ENCODE assay signal across 15 cellular contexts in genomic region chr21:39533545-39534226, GRCh38.
"Had no signal": no experiment of that assay in that cellular context is flagged by ENCODE, and none has a peak within 500 bp of the region (broad histone marks: within the 10 kb centered on the region; RNA-seq: fewer than 3 reads in every experiment).

No MANE protein-coding gene starts in this region.

- DNase-seq: activated CD4-positive, alpha-beta memory T cell treated with anti-CD3 and anti-CD28 coated beads, Interleukin-2, amount 10 ng/mL, durations not matched to agents 7 days and 5 days; activated CD4-positive, alpha-beta T cell treated with anti-CD3 and anti-CD28 coated beads for 36 hours; activated gamma-delta T cell; activated T-cell treated with anti-CD3 and anti-CD28 coated beads, Interleukin-2, amount 50 U/mL, for 48 hours; amygdala; glutamatergic neuron; left colon; midbrain; naive B cell; right cardiac atrium; transverse colon had no signal

- H3K27me3 ChIP-seq: esophagus muscularis mucosa, transverse colon had no signal

- H3K27ac ChIP-seq: esophagus muscularis mucosa, neutrophil, transverse colon had no signal

- H3K4me1 ChIP-seq: esophagus muscularis mucosa had no signal

- H3K4me3 ChIP-seq: esophagus muscularis mucosa, lung, smooth muscle cell, transverse colon had no signal

- H3K9me3 ChIP-seq: esophagus muscularis mucosa, neutrophil, transverse colon had no signal

- H3K36me3 ChIP-seq: esophagus muscularis mucosa, neutrophil, transverse colon had no signal

- H3K4me2 ChIP-seq: smooth muscle cell had no signal
